Comparison of ENCODE assay signal across 31 cellular contexts in genomic region chr7:150790416-150791075, GRCh38. TPM values are rescaled to one million over a fixed set of nuclear protein-coding genes. Genes with fewer than 3 reads are reported as not detected.
"Had no signal": no experiment of that assay in that cellular context is flagged by ENCODE, and none has a peak within 500 bp of the region (broad histone marks: within the 10 kb centered on the region; RNA-seq: fewer than 3 reads in every experiment).

No MANE protein-coding gene starts in this region.

- H3K4me1 Mint-ChIP-seq: immature natural killer cell had no signal

- H3K27ac Mint-ChIP-seq: effector memory CD8-positive, alpha-beta T cell; mesothelial cell of epicardium; natural killer cell treated with Interleukin-12 subunit alpha and Interleukin-12 subunit beta and Interleukin-15 and Interleukin-18, amount 100 ng/mL, for 72 hours; progenitor cell of endocrine pancreas; stimulated activated memory B cell treated with anti-CD40 and anti-IgM and Interleukin-4, amounts not matched to agents 10 μg/mL and 1 μg/mL and 100 μg/mL, for 72 hours had no signal

- ATAC-seq: effector memory CD8-positive, alpha-beta T cell; mucosa of descending colon; natural killer cell treated with Interleukin-12 subunit alpha and Interleukin-12 subunit beta and Interleukin-15 and Interleukin-18, amount 100 ng/mL, for 72 hours; right cardiac atrium; stimulated activated memory B cell treated with anti-CD40 and anti-IgM and Interleukin-4, amounts not matched to agents 10 μg/mL and 1 μg/mL and 100 μg/mL, for 72 hours; stimulated activated naive CD8-positive, alpha-beta T cell treated with anti-CD3 and anti-CD28 coated beads, Interleukin-15, Interleukin-2, amounts not matched to agents 100 U/mL and 50 U/mL, for 24 hours; upper lobe of right lung had no signal

- H3K36me3 ChIP-seq: thoracic aorta, upper lobe of right lung, uterus had no signal

- H3K9ac ChIP-seq: parathyroid adenoma had no signal

- H3K4me1 ChIP-seq: uterus had no signal

- DNase-seq: effector memory CD8-positive, alpha-beta T cell; hypothalamus; immature natural killer cell; islet precursor cell; kidney glomerular epithelial cell; mesenchymal stem cell; mucosa of descending colon; naive B cell; right cardiac atrium; spleen; stimulated activated CD4-positive, alpha-beta T cell treated with anti-CD3 and anti-CD28 coated beads, Interleukin-4, amount 100 ng/mL, for 4 hours; stimulated activated naive CD8-positive, alpha-beta T cell treated with anti-CD3 and anti-CD28 coated beads, Interleukin-15, Interleukin-2, amounts not matched to agents 100 U/mL and 50 U/mL, for 24 hours; upper lobe of right lung; uterus had no signal

- H3K4me3 ChIP-seq: coronary artery, mucosa of descending colon, skin epidermis, spleen, thoracic aorta, tibial nerve, upper lobe of right lung, uterus had no signal

- H3K27me3 ChIP-seq: tibial nerve, upper lobe of right lung, uterus had no signal

- H3K4me3 Mint-ChIP-seq: effector memory CD8-positive, alpha-beta T cell; immature natural killer cell; mesothelial cell of epicardium; naive B cell; natural killer cell treated with Interleukin-12 subunit alpha and Interleukin-12 subunit beta and Interleukin-15 and Interleukin-18, amount 100 ng/mL, for 72 hours; neural crest cell; stimulated activated memory B cell treated with anti-CD40 and anti-IgM and Interleukin-4, amounts not matched to agents 10 μg/mL and 1 μg/mL and 100 μg/mL, for 72 hours had no signal

- H3K27ac ChIP-seq: coronary artery, parathyroid adenoma, spleen, thoracic aorta, tibial nerve, upper lobe of right lung, uterus had no signal

- H3K9me3 ChIP-seq: mucosa of descending colon, thoracic aorta, tibial nerve, upper lobe of right lung, uterus had no signal

- H3K9me3 Mint-ChIP-seq: effector memory CD8-positive, alpha-beta T cell; immature natural killer cell; mesothelial cell of epicardium; naive B cell; natural killer cell treated with Interleukin-12 subunit alpha and Interleukin-12 subunit beta and Interleukin-15 and Interleukin-18, amount 100 ng/mL, for 72 hours; neural crest cell; stimulated activated memory B cell treated with anti-CD40 and anti-IgM and Interleukin-4, amounts not matched to agents 10 μg/mL and 1 μg/mL and 100 μg/mL, for 72 hours had no signal

- H3K79me2 ChIP-seq: parathyroid adenoma had no signal

- FAIRE-seq: endometrium, frontal cortex had no signal

- H2AFZ ChIP-seq: parathyroid adenoma had no signal

- H3K36me3 Mint-ChIP-seq: immature natural killer cell; mesothelial cell of epicardium; naive B cell; natural killer cell treated with Interleukin-12 subunit alpha and Interleukin-12 subunit beta and Interleukin-15 and Interleukin-18, amount 100 ng/mL, for 72 hours; stimulated activated memory B cell treated with anti-CD40 and anti-IgM and Interleukin-4, amounts not matched to agents 10 μg/mL and 1 μg/mL and 100 μg/mL, for 72 hours had no signal

RNA-seq across cellular contexts. Expression of gene TMEM176B, which starts 9.6 kb away (rescaled TPM):
- total RNA-seq: dermis microvascular lymphatic vessel endothelial cell, lung microvascular endothelial cell had no signal

RNA-seq across cellular contexts. Expression of gene TMEM176A, which starts 10.0 kb away (rescaled TPM):
- total RNA-seq: chondrocyte, dermis microvascular lymphatic vessel endothelial cell, fibroblast of villous mesenchyme, lung microvascular endothelial cell, osteoblast had no signal

RNA-seq across cellular contexts. Expression of gene GIMAP5, which starts 53.3 kb away (rescaled TPM):
- total RNA-seq: chondrocyte, fibroblast of villous mesenchyme, mesothelial cell of epicardium, osteoblast, progenitor cell of endocrine pancreas had no signal
